ENCODE assay signal across 11 cellular contexts in genomic region chr6:125444234-125444949, GRCh38.
DNase-seq lines count a peak whose midpoint lies in the region; ATAC-seq and TF ChIP-seq lines count a peak whose summit lies in the region.
"Had no signal": no experiment of that assay in that cellular context is flagged by ENCODE, and none has a peak within 500 bp of the region (broad histone marks: within the 10 kb centered on the region; RNA-seq: fewer than 3 reads in every experiment).

No MANE protein-coding gene starts in this region.

- POLR2A ChIA-PET in MCF 10A (lab: Yijun Ruan, JAX), result no interaction called here

- no peak overlapping the region for H3K27ac Mint-ChIP-seq in MCF 10A (ENCODE audit: low read depth, unreplicated experiment)
- H3K27ac Mint-ChIP-seq: immature natural killer cell had no signal

- H3K9me3 ChIP-seq in breast epithelium (peaks cover 0 to 2% of the 10 kb centered on the region in 2 donors), heart left ventricle (peaks cover 0 to 10% (median 0%) of the 10 kb centered on the region in 12 donors), osteoblast (ENCODE audit: low read depth, low read length) (no peaks in the 10 kb centered on the region), vagina (no peaks in the 10 kb centered on the region)
- H3K9me3 ChIP-seq: A549 had no signal

- H3K4me1 Mint-ChIP-seq in MCF 10A (ENCODE audit: insufficient read depth, unreplicated experiment), result no peaks in the 10 kb centered on the region
- H3K4me1 Mint-ChIP-seq: immature natural killer cell had no signal

- no peak overlapping the region for H3K4me2 ChIP-seq in osteoblast (ENCODE audit: insufficient read depth, low read length)
- H3K4me2 ChIP-seq: A549, PC-9 had no signal

- no peaks in the 10 kb centered on the region for H4K20me1 ChIP-seq in osteoblast (ENCODE audit: insufficient read depth, low read length)

- H3K9me3 Mint-ChIP-seq in MCF 10A (ENCODE audit: unreplicated experiment), result no peaks in the 10 kb centered on the region

- no peak for TF ChIP-seq CTCF in breast epithelium (IDR thresholded peaks at IDR 0.05)
- TF ChIP-seq CTCF in MCF 10A (IDR thresholded peaks at IDR 0.05; ENCODE audit: unreplicated experiment), result no peak
- TF ChIP-seq CTCF in heart left ventricle (IDR thresholded peaks at IDR 0.05), result no peak
- no peak for TF ChIP-seq CTCF in osteoblast (IDR thresholded peaks at IDR 0.05; ENCODE audit: extremely low read depth, low read depth, low read length)
- TF ChIP-seq CTCF in vagina (IDR thresholded peaks at IDR 0.05), result no peak

- peak overlapping the region; percentile 51 for H2AFZ ChIP-seq in osteoblast (ENCODE audit: low read length)
- H2AFZ ChIP-seq: PC-9 had no signal

- peaks cover 31% of the 10 kb centered on the region for H3K27me3 Mint-ChIP-seq in MCF 10A (ENCODE audit: insufficient read depth, unreplicated experiment)

- H3K27ac ChIP-seq in breast epithelium, result peak overlapping the region; percentile 15 to 45
- peak overlapping the region; percentile 25 to 78 (median 52) for H3K27ac ChIP-seq in heart left ventricle
- H3K27ac ChIP-seq in osteoblast (ENCODE audit: low read depth, low read length), result no peak overlapping the region
- peak overlapping the region; percentile 30 for H3K27ac ChIP-seq in vagina
- H3K27ac ChIP-seq: A549, PC-9 had no signal

- H3K79me2 ChIP-seq in osteoblast (ENCODE audit: insufficient read depth, low read length), result no peaks in the 10 kb centered on the region

- no TSS peak for BruUV-seq in MCF 10A (replicated peaks; lab: Mats Ljungman, UMichigan)

- CTCF ChIA-PET in MCF 10A (lab: Yijun Ruan, JAX), result no interaction called here

- 37 to 50% (median 45%) methylated on average over 14 to 15 of the region's 15 CpGs for WGBS in heart left ventricle, 4 donors

- H3K4me3 ChIP-seq in breast epithelium (no peak overlapping the region), heart left ventricle (peak overlapping the region in 1 of 12 donors; percentile 26), osteoblast (ENCODE audit: insufficient read depth, low read length) (no peak overlapping the region), vagina (no peak overlapping the region)
- H3K4me3 ChIP-seq: A549, PC-9 had no signal

- intact Hi-C loops in breast epithelium (cut with DNase I; ENCODE audit: low total_unique reads) (no loop called here), MCF 10A (cut with micrococcal nuclease) (no loop called here), heart left ventricle (cut with DNase I) (loop anchor here in 2 of 10 donors (5.0 to 10.0 kb wide), 2 partner anchors 82 to 300 kb away; partner anchors contain the start of gene HEY2 (in 1 of the 2)), vagina (cut with DNase I) (no loop called here)

- no peaks in the 10 kb centered on the region for H3K4me1 ChIP-seq in breast epithelium
- H3K4me1 ChIP-seq in heart left ventricle, result peaks cover 0 to 15% (median 4%) of the 10 kb centered on the region in 12 donors
- peaks cover 2% of the 10 kb centered on the region for H3K4me1 ChIP-seq in osteoblast (ENCODE audit: insufficient read depth, low read length)
- no peaks in the 10 kb centered on the region for H3K4me1 ChIP-seq in vagina
- H3K4me1 ChIP-seq: A549 had no signal

- no peaks in the 10 kb centered on the region for H3K36me3 ChIP-seq in breast epithelium
- H3K36me3 ChIP-seq in heart left ventricle, result no peaks in the 10 kb centered on the region
- H3K36me3 ChIP-seq in osteoblast (ENCODE audit: insufficient read depth, low read length), result no peaks in the 10 kb centered on the region
- no peaks in the 10 kb centered on the region for H3K36me3 ChIP-seq in vagina

- TF ChIP-seq POLR2A in breast epithelium (IDR thresholded peaks at IDR 0.05), result no peak
- no peak for TF ChIP-seq POLR2A in heart left ventricle (IDR thresholded peaks at IDR 0.05)
- TF ChIP-seq POLR2A in vagina (IDR thresholded peaks at IDR 0.05), result no peak

- H3K27me3 ChIP-seq in breast epithelium (no peaks in the 10 kb centered on the region), heart left ventricle (no peaks in the 10 kb centered on the region), osteoblast (ENCODE audit: insufficient read depth, low read length) (no peaks in the 10 kb centered on the region), vagina (no peaks in the 10 kb centered on the region)

- no peak overlapping the region for H3K4me3 Mint-ChIP-seq in MCF 10A (ENCODE audit: unreplicated experiment)
- H3K4me3 Mint-ChIP-seq: immature natural killer cell had no signal

- DNase-seq in breast epithelium (ENCODE audit: low spot score in 2 of 2) (no peak), MCF 10A (ENCODE audit: unreplicated experiment) (no peak), heart left ventricle (peak; percentile 74 to 84 (median 81)), osteoblast (ENCODE audit: insufficient read length, low spot score, missing footprints) (peak; percentile 26), vagina (ENCODE audit: extremely low spot score in 2 of 2) (no peak), HUDEP-2 (lab: John Stamatoyannopoulos, UW; ENCODE audit: unreplicated experiment in 76 of 76) (no peak), SIG-M5 treated with dmso at 0.1 percent for 504 hours (lab: John Stamatoyannopoulos, UW; ENCODE audit: unreplicated experiment) (no peak)
- DNase-seq: immature natural killer cell, PC-9 had no signal

- no peaks in the 10 kb centered on the region for H3K36me3 Mint-ChIP-seq in MCF 10A (ENCODE audit: insufficient read depth, unreplicated experiment)
- H3K36me3 Mint-ChIP-seq: immature natural killer cell had no signal

- ATAC-seq in heart left ventricle, result peak; percentile 82 to 94 (median 86)
- ATAC-seq in HG03432 (IDR thresholded peaks at IDR 0.05; ENCODE audit: unreplicated experiment), result no peak
- ATAC-seq: A549 had no signal

Comparison
In these comparisons a context has a peak if more than half of its experiments do, and no peak if none do; other contexts are left out.
1. DNase-seq: peak in heart left ventricle (5 of 5) and osteoblast (single experiment); none in breast epithelium (0 of 2), MCF 10A (single experiment), vagina (0 of 2), HUDEP-2 (0 of 76) and SIG-M5 treated with dmso at 0.1 percent for 504 hours (single experiment).